Comparison of ENCODE assay signal across 19 cellular contexts in genomic region chr1:116230712-116231111, GRCh38.
DNase-seq lines count a peak whose midpoint lies in the region; ATAC-seq, FAIRE-seq and TF ChIP-seq lines count a peak whose summit lies in the region.
"Had no signal": no experiment of that assay in that cellular context is flagged by ENCODE, and none has a peak within 500 bp of the region (broad histone marks: within the 10 kb centered on the region; RNA-seq: fewer than 3 reads in every experiment).

No MANE protein-coding gene starts in this region.

- H3F3A ChIP-seq in SK-N-SH (replicated peaks; ENCODE audit: insufficient read depth), result no peaks in the 10 kb centered on the region

- 0% methylated on average over 1 of the region's 1 CpG for WGBS in HepG2 (ENCODE audit: low lambda C conversion rate)
- WGBS in right lobe of liver (ENCODE audit: insufficient coverage, low coverage, low lambda C conversion rate, missing lambda C conversion rate), result 0% methylated on average over 1 of the region's 1 CpG
- 18% methylated on average over 1 of the region's 1 CpG for WGBS in SK-N-SH (ENCODE audit: low lambda C conversion rate)

- H3K9ac ChIP-seq in HepG2 (ENCODE audit: insufficient read depth, low read depth, low read length) (no peak overlapping the region), SK-N-SH (no peak overlapping the region)
- H3K9ac ChIP-seq: GM23248 had no signal

- no peaks in the 10 kb centered on the region for H3K36me3 ChIP-seq in HepG2 (replicated peaks in 1 of 2; ENCODE audit: control insufficient read depth in 1 of 2, insufficient read depth in 2 of 2, low read length in 2 of 2)
- H3K36me3 ChIP-seq in right lobe of liver, result no peaks in the 10 kb centered on the region
- H3K36me3 ChIP-seq in OCI-LY7 (ENCODE audit: insufficient read depth, low read length), result no peaks in the 10 kb centered on the region
- no peaks in the 10 kb centered on the region for H3K36me3 ChIP-seq in SK-N-SH (replicated peaks in 1 of 2; ENCODE audit: control insufficient read depth in 1 of 2, insufficient read depth in 2 of 2, low read length in 1 of 2)

- H3K4me3 ChIP-seq in HepG2 (replicated peaks in 1 of 3; ENCODE audit: insufficient read depth in 1 of 3, low read depth in 2 of 3, low read length in 3 of 3) (no peak overlapping the region), right lobe of liver (no peak overlapping the region), OCI-LY7 (ENCODE audit: low read depth, low read length, poor library complexity, severe bottlenecking) (no peak overlapping the region), SK-N-SH (ENCODE audit: low read depth in 2 of 2, low read length in 1 of 2) (no peak overlapping the region)
- H3K4me3 ChIP-seq: GM23248 had no signal

- TF ChIP-seq CTCF in HepG2 (CRISPR knock-in tag; IDR thresholded peaks at IDR 0.05), result no peak
- TF ChIP-seq CTCF in right lobe of liver (IDR thresholded peaks at IDR 0.05), result no peak
- no peak for TF ChIP-seq CTCF in OCI-LY7 (conservative IDR thresholded peaks at IDR 0.05; ENCODE audit: low read length)
- TF ChIP-seq CTCF in SK-N-SH (IDR thresholded peaks at IDR 0.05), result no peak

- POLR2A ChIA-PET in HepG2 (lab: Yijun Ruan, JAX) (no interaction called here), OCI-LY7 (lab: Charles Lee) (interaction anchor here (0.6 to 2.0 kb wide), 9 partner anchors 10 to 187 kb away, joined by 3 to 4 read pairs (median 3); no protein-coding TSS in a partner anchor), SK-N-SH (lab: Yijun Ruan, JAX) (no interaction called here)

- DNase-seq in HepG2 (ENCODE audit: low spot score) (no peak), right lobe of liver (no peak), OCI-LY7 (ENCODE audit: low spot score) (peak; percentile 52), iPS DF 19.7 (ENCODE audit: low read depth, low spot score) (peak; percentile 17), SK-N-SH (no peak), HTR-8/SVneo (ENCODE audit: insufficient read length, low spot score) (no peak)
- no peak for DNase-seq in stimulated activated CD4-positive, alpha-beta T cell treated with anti-CD3 and anti-CD28 coated beads, Interleukin-15, amount 100 ng/mL, for 24 hours
- DNase-seq: AML-193, C1 segment of cervical spinal cord, DMS79, GM23248, Kasumi-1, NCI-H187, NCI-H2107, NCI-H524, SHP77, SW 1271 had no signal

- in situ Hi-C loops in HepG2 (cut with HindIII; ENCODE audit: extremely low pct_ligation_motif_present, low pct_unique_long_range_greater_than_20kb), result no loop called here

- peaks cover 1 to 14% of the 10 kb centered on the region in 2 experiments; a peak in 3 of 5 replicates for H3K27me3 ChIP-seq in HepG2 (ENCODE audit: control insufficient read depth in 1 of 2, insufficient read depth in 2 of 2, low read length in 2 of 2)
- H3K27me3 ChIP-seq in right lobe of liver, result no peaks in the 10 kb centered on the region
- H3K27me3 ChIP-seq in SK-N-SH (ENCODE audit: insufficient read depth), result no peaks in the 10 kb centered on the region

- H3K4me2 ChIP-seq in HepG2 (ENCODE audit: low read depth, low read length) (no peak overlapping the region), OCI-LY7 (ENCODE audit: low read length) (peak overlapping the region; percentile 53), SK-N-SH (no peak overlapping the region)

- H3K4me1 ChIP-seq in HepG2 (ENCODE audit: insufficient read depth, low read length) (no peaks in the 10 kb centered on the region), right lobe of liver (no peaks in the 10 kb centered on the region), OCI-LY7 (ENCODE audit: insufficient read depth, low read length, poor library complexity, severe bottlenecking) (peaks cover 77% of the 10 kb centered on the region), SK-N-SH (ENCODE audit: control insufficient read depth in 1 of 2, insufficient read depth in 2 of 2, low read depth in 1 of 2, low read length in 1 of 2) (peaks cover 0 to 12% of the 10 kb centered on the region in 2 experiments; a peak in 2 of 4 replicates)

- no peaks in the 10 kb centered on the region for H3K79me2 ChIP-seq in HepG2 (ENCODE audit: insufficient read depth, low read length)
- H3K79me2 ChIP-seq in OCI-LY7 (ENCODE audit: insufficient read depth, low read depth, low read length), result no peaks in the 10 kb centered on the region
- no peaks in the 10 kb centered on the region for H3K79me2 ChIP-seq in SK-N-SH (ENCODE audit: insufficient read depth)

- TF ChIP-seq RAD21 in HepG2 (CRISPR knock-in tag; IDR thresholded peaks at IDR 0.05) (no peak), SK-N-SH (IDR thresholded peaks at IDR 0.05; ENCODE audit: low read length) (no peak)

- no peaks in the 10 kb centered on the region for H4K20me1 ChIP-seq in HepG2 (ENCODE audit: insufficient read depth, low read length)
- H4K20me1 ChIP-seq in OCI-LY7 (ENCODE audit: insufficient read depth, low read length), result no peaks in the 10 kb centered on the region
- H4K20me1 ChIP-seq in SK-N-SH (ENCODE audit: insufficient read depth), result no peaks in the 10 kb centered on the region

- BruUV-seq in HepG2 (replicated peaks; lab: Mats Ljungman, UMichigan), result no TSS peak
- BruUV-seq in OCI-LY7 (replicated peaks; lab: Mats Ljungman, UMichigan), result no TSS peak

- H3K9me3 ChIP-seq in HepG2 (ENCODE audit: low read length) (no peaks in the 10 kb centered on the region), right lobe of liver (no peaks in the 10 kb centered on the region), OCI-LY7 (ENCODE audit: low read length) (no peaks in the 10 kb centered on the region), SK-N-SH (no peaks in the 10 kb centered on the region)

- H3K27ac ChIP-seq in HepG2 (ENCODE audit: extremely low read length, insufficient read depth, low read length) (no peak overlapping the region), right lobe of liver (no peak overlapping the region), OCI-LY7 (ENCODE audit: low read depth, low read length, poor library complexity, severe bottlenecking) (peak overlapping the region; percentile 4), SK-N-SH (ENCODE audit: low read depth in 2 of 2, low read length in 1 of 2) (no peak overlapping the region)
- H3K27ac ChIP-seq: GM23248 had no signal

- intact Hi-C loops in HepG2 (cut with micrococcal nuclease; ENCODE audit: unreplicated experiment), result loop anchor here (5.0 kb wide), 1 partner anchor 257 kb away; no protein-coding TSS in a partner anchor
- intact Hi-C loops in right lobe of liver (cut with DNase I), result no loop called here
- intact Hi-C loops in OCI-LY7 (cut with micrococcal nuclease; ENCODE audit: unreplicated experiment), result loop anchor here (5.0 kb wide), 3 partner anchors 97 to 257 kb away; no protein-coding TSS in a partner anchor

- H2AFZ ChIP-seq in HepG2 (ENCODE audit: low read length), result no peak overlapping the region
- H2AFZ ChIP-seq in OCI-LY7 (ENCODE audit: low read length), result peak overlapping the region; percentile 13; the same call in 1 of the 2 replicates
- no peak overlapping the region for H2AFZ ChIP-seq in SK-N-SH (ENCODE audit: low read depth)
- H2AFZ ChIP-seq: GM23248 had no signal

- no peak for TF ChIP-seq POLR2A in HepG2 (IDR thresholded peaks at IDR 0.05; ENCODE audit: insufficient read depth in 1 of 2, low read depth in 2 of 2, low read length in 2 of 2)
- TF ChIP-seq POLR2A in right lobe of liver (IDR thresholded peaks at IDR 0.05), result no peak

- TF ChIP-seq EP300 in HepG2 (IDR thresholded peaks at IDR 0.05; ENCODE audit: low read depth in 2 of 2, low read length in 2 of 2) (no peak), HepG2 (CRISPR knock-in tag; IDR thresholded peaks at IDR 0.05; ENCODE audit: borderline replicate concordance) (no peak), SK-N-SH (IDR thresholded peaks at IDR 0.05; ENCODE audit: borderline replicate concordance in 1 of 2, low read depth in 1 of 2, low read length in 1 of 2) (no peak)

- FAIRE-seq in HepG2 (lab: Jason Lieb, UNC), result no peak
- FAIRE-seq in HTR-8/SVneo (lab: Jason Lieb, UNC), result no peak
- FAIRE-seq: D721Med had no signal

- ATAC-seq in HepG2 (no peak), right lobe of liver (no peak), HG02759 (IDR thresholded peaks at IDR 0.05; ENCODE audit: unreplicated experiment) (no peak)

- no peaks in the 10 kb centered on the region for H3K9me2 ChIP-seq in OCI-LY7 (ENCODE audit: insufficient read depth, low read length)
- no peaks in the 10 kb centered on the region for H3K9me2 ChIP-seq in SK-N-SH

- CTCF ChIA-PET in HepG2 (lab: Yijun Ruan, JAX; ENCODE audit: low intra/inter-chr PET ratio, low total read pairs), result no interaction called here
- CTCF ChIA-PET in OCI-LY7 (lab: Charles Lee; ENCODE audit: unreplicated experiment), result no interaction called here
- CTCF ChIA-PET in SK-N-SH (lab: Yijun Ruan, JAX), result interaction anchor here (1.4 kb wide), 1 partner anchor 9 kb away, joined by 5 read pairs; no protein-coding TSS in a partner anchor

TF ChIP-seq in HepG2, 621 proteins besides CTCF, POLR2A, EP300 and RAD21 (continues in another document):
- no peak for TF ChIP-seq GRHL1 (CRISPR knock-in tag; conservative IDR thresholded peaks at IDR 0.05)
- TF ChIP-seq HOXA7 (CRISPR knock-in tag; IDR thresholded peaks at IDR 0.05), result no peak

TF ChIP-seq in SK-N-SH, 30 proteins besides CTCF, POLR2A, EP300 and RAD21:
- no peak for TF ChIP-seq SIN3A (IDR thresholded peaks at IDR 0.05; ENCODE audit: borderline replicate concordance, low read depth, low read length)
- TF ChIP-seq PBX3 (IDR thresholded peaks at IDR 0.05), result no peak
- no peak for TF ChIP-seq USF2 (IDR thresholded peaks at IDR 0.05; ENCODE audit: borderline replicate concordance, low read depth, low read length)
- TF ChIP-seq TCF12 (IDR thresholded peaks at IDR 0.05), result no peak

Comparison
In these comparisons a context has a peak if more than half of its experiments do, and no peak if none do; other contexts are left out.
1. intact Hi-C loops: an anchor here in HepG2 (5.0 kb wide) and OCI-LY7 (5.0 kb wide); none called in right lobe of liver.
2. DNase-seq: peak in OCI-LY7 (single experiment) and iPS DF 19.7 (single experiment); none in HepG2 (single experiment), right lobe of liver (0 of 3), SK-N-SH (single experiment), stimulated activated CD4-positive, alpha-beta T cell treated with anti-CD3 and anti-CD28 coated beads, Interleukin-15, amount 100 ng/mL, for 24 hours (single experiment) and HTR-8/SVneo (single experiment).